In the genomic region with DNA sequence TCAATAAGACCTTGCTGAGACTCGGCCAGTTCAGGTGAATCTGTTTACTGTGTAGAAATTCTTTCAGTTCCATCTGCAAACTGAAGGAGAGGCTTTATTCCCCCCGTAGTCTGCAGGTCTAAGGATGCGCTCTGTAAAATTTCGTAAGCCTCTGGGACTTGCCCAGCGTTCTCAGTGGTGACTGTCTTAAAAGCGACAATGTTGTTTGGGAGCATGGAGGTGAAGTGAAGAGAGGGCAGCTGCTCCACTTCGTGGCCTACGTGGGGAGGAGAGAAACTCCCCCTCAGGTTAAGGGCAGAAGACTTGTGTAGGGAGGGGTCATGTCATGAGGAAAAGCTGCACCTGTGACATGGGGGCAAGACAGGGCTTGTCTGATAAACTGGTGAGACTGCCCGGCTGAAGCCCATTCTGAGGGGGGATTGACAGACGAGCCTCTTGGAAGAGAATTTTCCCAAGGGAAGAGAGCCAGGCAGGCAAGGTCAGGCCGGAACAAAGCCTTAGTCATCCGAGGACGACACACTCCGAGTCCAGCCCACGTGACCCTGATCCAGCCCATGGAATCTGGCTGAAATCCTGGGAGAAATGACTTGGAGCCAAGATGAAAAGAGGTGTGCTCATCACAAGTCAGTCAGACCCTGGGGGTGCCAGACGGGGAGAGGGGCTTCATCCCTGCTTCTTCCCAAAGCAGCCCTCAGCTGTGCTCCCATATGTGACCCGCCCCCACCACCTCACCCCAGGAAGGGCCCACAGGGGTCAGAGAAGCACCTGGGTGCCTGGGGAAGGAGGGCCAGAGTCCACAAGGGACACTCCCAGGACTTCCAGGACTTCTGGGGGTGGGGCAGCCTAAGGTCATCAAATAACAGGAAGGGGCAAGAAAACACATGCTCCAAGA, we compare ENCODE assay signal across 1 cellular context.
A peak's percentile ranks its signal among the peaks of the same experiment; 100 is the strongest.
TF ChIP-seq lines count a peak whose summit lies in the region.

No MANE protein-coding gene starts in this region.

TF ChIP-seq in HepG2, 621 proteins besides CTCF, POLR2A, EP300 and RAD21 (continued from another document and continues in another):
- no peak for TF ChIP-seq ZSCAN25 (CRISPR knock-in tag; IDR thresholded peaks at IDR 0.05)
- TF ChIP-seq ARID2 (CRISPR knock-in tag; IDR thresholded peaks at IDR 0.05; ENCODE audit: borderline replicate concordance) = peak; percentile 72; the same call in 1 of the 2 replicates
- TF ChIP-seq BRD4 (CRISPR knock-in tag; IDR thresholded peaks at IDR 0.05) = no peak; the same call in none of the 2 replicates
- no peak for TF ChIP-seq MAF1 (CRISPR knock-in tag; IDR thresholded peaks at IDR 0.05; ENCODE audit: borderline replicate concordance)
- TF ChIP-seq ZNF780A (CRISPR knock-in tag; IDR thresholded peaks at IDR 0.05) = no peak
- no peak for TF ChIP-seq ETS1 (CRISPR knock-in tag; IDR thresholded peaks at IDR 0.05)
- 0 out of 2 replicates have a peak, but pooled peaks have one; percentile 40 for TF ChIP-seq ZNF746 (CRISPR knock-in tag; IDR thresholded peaks at IDR 0.05)
- TF ChIP-seq CC2D1A (CRISPR knock-in tag; IDR thresholded peaks at IDR 0.05) = no peak
- peak; percentile 36; the same call in 1 of the 2 replicates for TF ChIP-seq PBX2 (CRISPR knock-in tag; IDR thresholded peaks at IDR 0.05)
- TF ChIP-seq ZNF431 (CRISPR knock-in tag; IDR thresholded peaks at IDR 0.05; ENCODE audit: borderline replicate concordance, low read depth) = 0 out of 2 replicates have a peak, but pooled peaks have one; percentile 70
- peak; percentile 86; the same call in 1 of the 2 replicates for TF ChIP-seq MTA1 (CRISPR knock-in tag; IDR thresholded peaks at IDR 0.05; ENCODE audit: borderline replicate concordance)
- TF ChIP-seq ZSCAN31 (CRISPR knock-in tag; IDR thresholded peaks at IDR 0.05; ENCODE audit: low read depth) = peak; percentile 34; the same call in 1 of the 2 replicates
- TF ChIP-seq ZNF772 (CRISPR knock-in tag; IDR thresholded peaks at IDR 0.05) = peak; percentile 74; the same call in 1 of the 2 replicates
- peak; percentile 91 for TF ChIP-seq XRCC5 (optimal IDR thresholded peaks at IDR 0.05; ENCODE audit: low read length)
- TF ChIP-seq ZNF713 (CRISPR knock-in tag; IDR thresholded peaks at IDR 0.05) = no peak
- TF ChIP-seq ZNF607 (CRISPR knock-in tag; IDR thresholded peaks at IDR 0.05; ENCODE audit: borderline replicate concordance) = no peak
- peak; percentile 73; the same call in 1 of the 2 replicates for TF ChIP-seq ZFP91 (CRISPR knock-in tag; IDR thresholded peaks at IDR 0.05; ENCODE audit: borderline replicate concordance)
- 0 out of 2 replicates have a peak, but pooled peaks have one; percentile 51 for TF ChIP-seq ZNF335 (CRISPR knock-in tag; IDR thresholded peaks at IDR 0.05)
- TF ChIP-seq HOXD1 (CRISPR knock-in tag; IDR thresholded peaks at IDR 0.05) = 0 out of 2 replicates have a peak, but pooled peaks have one; percentile 36
- TF ChIP-seq ZNF362 (CRISPR knock-in tag; IDR thresholded peaks at IDR 0.05; ENCODE audit: borderline replicate concordance) = no peak
- TF ChIP-seq ZFY (CRISPR knock-in tag; IDR thresholded peaks at IDR 0.05) = peak; percentile 52; the same call in 1 of the 2 replicates
- peak; percentile 88 for TF ChIP-seq GATAD2A (CRISPR knock-in tag; IDR thresholded peaks at IDR 0.05)
- TF ChIP-seq NFAT5 (CRISPR knock-in tag; IDR thresholded peaks at IDR 0.05) = 0 out of 2 replicates have a peak, but pooled peaks have one; percentile 49
- 0 out of 2 replicates have a peak, but pooled peaks have one; percentile 67 for TF ChIP-seq ZNF224 (CRISPR knock-in tag; IDR thresholded peaks at IDR 0.05)
- TF ChIP-seq STAG1 (CRISPR knock-in tag; IDR thresholded peaks at IDR 0.05) = peak; percentile 14
- no peak for TF ChIP-seq SNAI1 (CRISPR knock-in tag; IDR thresholded peaks at IDR 0.05; ENCODE audit: borderline replicate concordance)
- no peak for TF ChIP-seq CERS6 (CRISPR knock-in tag; IDR thresholded peaks at IDR 0.05)
- TF ChIP-seq HMGXB3 (CRISPR knock-in tag; IDR thresholded peaks at IDR 0.05; ENCODE audit: borderline replicate concordance) = no peak
- 0 out of 2 replicates have a peak, but pooled peaks have one; percentile 7 for TF ChIP-seq EEA1 (CRISPR knock-in tag; IDR thresholded peaks at IDR 0.05; ENCODE audit: borderline replicate concordance)
